16 cellular contexts compared by ENCODE assay signal in genomic region chr4:15478724-15479088, GRCh38. TPM values are rescaled to one million over a fixed set of nuclear protein-coding genes. Genes with fewer than 3 reads are reported as not detected.
DNase-seq lines count a peak whose midpoint lies in the region; ATAC-seq and TF ChIP-seq lines count a peak whose summit lies in the region.
"Had no signal": no experiment of that assay in that cellular context is flagged by ENCODE, and none has a peak within 500 bp of the region (broad histone marks: within the 10 kb centered on the region; RNA-seq: fewer than 3 reads in every experiment).

No MANE protein-coding gene starts in this region.

- peak overlapping the region; percentile 69; the same call in 1 of the 2 replicates for H3K4me2 ChIP-seq in OCI-LY3 (ENCODE audit: low read length)

- DNase-seq in Caco-2 = no peak
- no peak for DNase-seq in cerebellar cortex (ENCODE audit: low spot score)
- no peak for DNase-seq in DMS53 (lab: John Stamatoyannopoulos, UW)
- DNase-seq: activated B cell treated with CpG ODN at 0.5 μM for 24 hours; activated CD8-positive, alpha-beta memory T cell treated with anti-CD3 and anti-CD28 coated beads, Interleukin-2, amount 10 ng/mL, durations not matched to agents 7 days and 5 days; activated naive CD4-positive, alpha-beta T cell; central memory CD4-positive, alpha-beta T cell; left ventricle myocardium inferior had no signal

- intact Hi-C loops in Caco-2 (cut with micrococcal nuclease; ENCODE audit: unreplicated experiment) = loop anchor here (1.0 to 2.0 kb wide), 10 partner anchors 35 to 523 kb away; partner anchors contain the start of gene FAM200B

- WGBS in ectodermal cell, 2 experiments = 69 to 81% methylated on average over 5 of the region's 5 CpGs

- no peaks in the 10 kb centered on the region for H3K27me3 ChIP-seq in Caco-2 (replicated peaks; ENCODE audit: control insufficient read depth, insufficient read depth, low read length)
- no peaks in the 10 kb centered on the region for H3K27me3 ChIP-seq in OCI-LY3 (ENCODE audit: low read depth, low read length)
- no peaks in the 10 kb centered on the region for H3K27me3 ChIP-seq in ectodermal cell (ENCODE audit: control insufficient read depth, insufficient read depth, low read length, poor library complexity, severe bottlenecking)
- H3K27me3 ChIP-seq in neuron (ENCODE audit: insufficient read depth, low read length) = no peaks in the 10 kb centered on the region
- H3K27me3 ChIP-seq: hepatocyte, neutrophil had no signal

- H3K9me3 Mint-ChIP-seq in Caco-2 (ENCODE audit: unreplicated experiment) = peaks cover 2% of the 10 kb centered on the region
- H3K9me3 Mint-ChIP-seq: activated B cell treated with CpG ODN at 0.5 μM for 24 hours had no signal

- no peak for TF ChIP-seq CTCF in Caco-2 (IDR thresholded peaks at IDR 0.05; ENCODE audit: insufficient read depth in 1 of 2, low read depth in 1 of 2, low read length in 1 of 2, severe bottlenecking in 1 of 2, unreplicated experiment in 1 of 2)
- no peak for TF ChIP-seq CTCF in OCI-LY3 (IDR thresholded peaks at IDR 0.05; ENCODE audit: low read depth, low read length)

- H3K36me3 Mint-ChIP-seq in Caco-2 (ENCODE audit: insufficient read depth, unreplicated experiment) = no peaks in the 10 kb centered on the region
- H3K36me3 Mint-ChIP-seq: activated CD8-positive, alpha-beta memory T cell treated with anti-CD3 and anti-CD28 coated beads, Interleukin-2, amount 10 ng/mL, durations not matched to agents 7 days and 5 days had no signal

- H3K4me1 ChIP-seq in Caco-2 (no peaks in the 10 kb centered on the region), OCI-LY3 (ENCODE audit: low read length) (peaks cover 8% of the 10 kb centered on the region), ectodermal cell (ENCODE audit: control insufficient read depth, insufficient read depth, low read length) (peaks cover 7% of the 10 kb centered on the region), neuron (ENCODE audit: insufficient read depth, low read length) (peaks cover 9% of the 10 kb centered on the region)

- CTCF ChIA-PET in Caco-2 (lab: Charles Lee) = interaction anchor here (1.0 to 2.0 kb wide), 9 partner anchors 35 to 786 kb away, joined by 3 to 16 read pairs (median 9); partner anchors contain the start of genes FAM200B and FBXL5

- H3K4me3 ChIP-seq in Caco-2 (ENCODE audit: low read depth, low read length) (no peak overlapping the region), OCI-LY3 (ENCODE audit: low read length) (no peak overlapping the region), ectodermal cell (ENCODE audit: insufficient read depth, low read depth, low read length) (peak overlapping the region; percentile 49), neuron (ENCODE audit: low read length) (no peak overlapping the region)

- no TSS peak for BruUV-seq in Caco-2 (replicated peaks; lab: Mats Ljungman, UMichigan)

- peaks cover 1% of the 10 kb centered on the region for H3K4me1 Mint-ChIP-seq in Caco-2 (ENCODE audit: low read depth, unreplicated experiment)
- H3K4me1 Mint-ChIP-seq: activated B cell treated with CpG ODN at 0.5 μM for 24 hours; activated CD8-positive, alpha-beta memory T cell treated with anti-CD3 and anti-CD28 coated beads, Interleukin-2, amount 10 ng/mL, durations not matched to agents 7 days and 5 days had no signal

- H3K9ac ChIP-seq in OCI-LY3 (ENCODE audit: low read length) = no peak overlapping the region

- 0 out of 2 replicates have a peak overlapping the region, but pooled peaks have one; percentile 4 for H2AFZ ChIP-seq in OCI-LY3 (ENCODE audit: low read depth, low read length)
- H2AFZ ChIP-seq in neuron (ENCODE audit: low read depth, low read length) = peak overlapping the region; percentile 62

- POLR2A ChIA-PET in Caco-2 (lab: Charles Lee) = interaction anchor here (0.7 to 1.4 kb wide), 3 partner anchors 9 to 203 kb away, joined by 3 to 7 read pairs (median 5); partner anchors contain the start of genes CC2D2A, FAM200B and FBXL5

- no peaks in the 10 kb centered on the region for H3K79me2 ChIP-seq in OCI-LY3 (ENCODE audit: low read length)
- H3K79me2 ChIP-seq: hepatocyte had no signal

- H3K27ac ChIP-seq in OCI-LY3 (ENCODE audit: low read length) (no peak overlapping the region), ectodermal cell (ENCODE audit: insufficient read depth, low read depth, low read length, poor library complexity, severe bottlenecking) (peak overlapping the region; percentile 89)
- H3K27ac ChIP-seq: neutrophil had no signal

- H3K9me3 ChIP-seq in Caco-2 (no peaks in the 10 kb centered on the region), OCI-LY3 (ENCODE audit: insufficient read depth, low read length) (no peaks in the 10 kb centered on the region), ectodermal cell (ENCODE audit: control insufficient read depth, low read length) (no peaks in the 10 kb centered on the region), neuron (ENCODE audit: low read length) (no peaks in the 10 kb centered on the region)
- H3K9me3 ChIP-seq: left ventricle myocardium inferior, neutrophil had no signal

- ATAC-seq in HG02884 (IDR thresholded peaks at IDR 0.05; ENCODE audit: unreplicated experiment) (no peak), GM21360 (IDR thresholded peaks at IDR 0.05; ENCODE audit: unreplicated experiment) (no peak)
- ATAC-seq: activated CD8-positive, alpha-beta memory T cell treated with anti-CD3 and anti-CD28 coated beads, Interleukin-2, amount 10 ng/mL, durations not matched to agents 7 days and 5 days had no signal

- no peaks in the 10 kb centered on the region for H3K27me3 Mint-ChIP-seq in Caco-2 (ENCODE audit: insufficient read depth, unreplicated experiment)
- H3K27me3 Mint-ChIP-seq: activated B cell treated with CpG ODN at 0.5 μM for 24 hours; activated CD8-positive, alpha-beta memory T cell treated with anti-CD3 and anti-CD28 coated beads, Interleukin-2, amount 10 ng/mL, durations not matched to agents 7 days and 5 days had no signal

- no peak overlapping the region for H3K27ac Mint-ChIP-seq in Caco-2 (ENCODE audit: unreplicated experiment)
- H3K27ac Mint-ChIP-seq: activated B cell treated with CpG ODN at 0.5 μM for 24 hours; activated CD8-positive, alpha-beta memory T cell treated with anti-CD3 and anti-CD28 coated beads, Interleukin-2, amount 10 ng/mL, durations not matched to agents 7 days and 5 days had no signal

- no peaks in the 10 kb centered on the region for H4K20me1 ChIP-seq in OCI-LY3 (ENCODE audit: insufficient read depth, low read length)

- H3K4me3 Mint-ChIP-seq in Caco-2 (ENCODE audit: unreplicated experiment) = peak overlapping the region; percentile 97
- H3K4me3 Mint-ChIP-seq: activated B cell treated with CpG ODN at 0.5 μM for 24 hours; activated CD8-positive, alpha-beta memory T cell treated with anti-CD3 and anti-CD28 coated beads, Interleukin-2, amount 10 ng/mL, durations not matched to agents 7 days and 5 days had no signal

- H3K36me3 ChIP-seq in Caco-2 (ENCODE audit: control insufficient read depth, insufficient read depth, low read length) (no peaks in the 10 kb centered on the region), OCI-LY3 (replicated peaks; ENCODE audit: low read depth, low read length) (no peaks in the 10 kb centered on the region), ectodermal cell (ENCODE audit: control insufficient read depth, insufficient read depth, low read length) (no peaks in the 10 kb centered on the region), neuron (ENCODE audit: insufficient read depth, low read length) (peaks cover 21% of the 10 kb centered on the region)
- H3K36me3 ChIP-seq: neutrophil had no signal

RNA-seq across cellular contexts. Expression of gene CC2D2A, which starts 9.0 kb away (rescaled TPM):
- total RNA-seq in Caco-2 (2022) = 7.3 and 12.3 TPM in 2 replicates
- polyA plus RNA-seq in ectodermal cell (2013, experiment 1 of 4) = 26.6 TPM
- 27.9 TPM for polyA plus RNA-seq in ectodermal cell (2013, experiment 2 of 4)
- 23.1 TPM for polyA plus RNA-seq in ectodermal cell (2013, experiment 3 of 4)
- 26.6 TPM for polyA plus RNA-seq in ectodermal cell (2013, experiment 4 of 4)
- total RNA-seq: activated B cell treated with CpG ODN at 0.5 μM for 24 hours; activated CD8-positive, alpha-beta memory T cell treated with anti-CD3 and anti-CD28 coated beads, Interleukin-2, amount 10 ng/mL, durations not matched to agents 7 days and 5 days had no signal

RNA-seq across cellular contexts. Expression of gene C1QTNF7, which starts 50.9 kb away (rescaled TPM):
- total RNA-seq in Caco-2 (2022) = not detected in 2 replicates
- polyA plus RNA-seq in ectodermal cell (2013, experiment 1 of 4) = not detected
- not detected for polyA plus RNA-seq in ectodermal cell (2013, experiment 2 of 4)
- polyA plus RNA-seq in ectodermal cell (2013, experiment 3 of 4) = not detected
- 0.08 TPM for polyA plus RNA-seq in ectodermal cell (2013, experiment 4 of 4)
- total RNA-seq: activated B cell treated with CpG ODN at 0.5 μM for 24 hours; activated CD8-positive, alpha-beta memory T cell treated with anti-CD3 and anti-CD28 coated beads, Interleukin-2, amount 10 ng/mL, durations not matched to agents 7 days and 5 days; epithelial cell of proximal tubule had no signal
